13 cellular contexts compared by ENCODE assay signal in the genomic region with DNA sequence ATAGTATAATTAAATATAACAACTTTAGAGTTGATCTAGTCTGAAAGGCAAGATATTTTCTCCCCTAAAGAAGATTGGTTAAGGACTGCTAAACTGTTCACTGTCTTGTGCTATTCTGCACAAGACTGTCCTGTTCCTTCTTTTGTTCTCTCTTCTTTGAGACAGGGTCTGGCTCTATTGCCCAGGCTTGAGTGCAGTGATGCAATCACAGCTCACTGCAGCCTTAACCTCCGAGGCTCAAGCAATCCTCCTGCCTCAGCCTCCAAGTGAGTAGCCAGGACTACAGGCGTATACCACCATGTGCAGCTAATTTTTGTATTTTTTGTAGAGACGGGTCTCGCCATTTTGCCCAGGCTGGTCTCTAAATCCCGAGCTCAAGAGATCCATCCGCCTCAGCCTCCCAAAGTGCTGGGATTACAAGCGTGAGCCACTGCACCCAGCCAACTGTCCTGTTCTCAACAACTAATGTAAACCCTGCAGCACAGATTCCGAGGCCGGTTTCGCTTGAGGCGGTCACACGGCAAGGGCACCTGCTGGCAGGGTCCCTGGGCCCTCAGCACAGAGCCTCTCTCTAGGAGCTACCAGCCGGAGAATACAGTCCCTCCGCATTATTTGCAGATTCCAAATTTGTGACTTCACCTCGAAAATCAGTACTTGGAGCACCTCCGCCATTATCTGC. TPM values are rescaled to one million over a fixed set of nuclear protein-coding genes. Genes with fewer than 3 reads are reported as not detected.
A peak's percentile ranks its signal among the peaks of the same experiment; 100 is the strongest.
DNase-seq lines count a peak whose midpoint lies in the region; ATAC-seq and TF ChIP-seq lines count a peak whose summit lies in the region.
"Had no signal": no experiment of that assay in that cellular context is flagged by ENCODE, and none has a peak within 500 bp of the region (broad histone marks: within the 10 kb centered on the region; RNA-seq: fewer than 3 reads in every experiment).

No MANE protein-coding gene starts in this region.

- POLR2A ChIA-PET in IMR-90 (lab: Charles Lee; ENCODE audit: unreplicated experiment) = no interaction called here

- in situ Hi-C loops in IMR-90 (cut with MboI; ENCODE audit: low sequenced_read_pairs) = no loop called here

- H3K4ac ChIP-seq in IMR-90 (ENCODE audit: low read depth, low read length) = peak overlapping the region; percentile 85

- peak overlapping the region; percentile 66; the same call in 1 of the 2 replicates for H4K5ac ChIP-seq in IMR-90 (ENCODE audit: low read depth, low read length)

- H3K56ac ChIP-seq in IMR-90 (ENCODE audit: extremely low read depth, insufficient read depth, low read length) = no peak overlapping the region

- H3K9me3 ChIP-seq in IMR-90 (ENCODE audit: control insufficient read depth, insufficient read depth, low read length) (no peaks in the 10 kb centered on the region), breast epithelium (no peaks in the 10 kb centered on the region), muscle layer of duodenum (ENCODE audit: control insufficient read depth in 1 of 2, low read length in 2 of 2) (no peaks in the 10 kb centered on the region), skeletal muscle tissue (ENCODE audit: control insufficient read depth in 3 of 3, low read length in 3 of 3) (no peaks in the 10 kb centered on the region)
- H3K9me3 ChIP-seq: right atrium auricular region had no signal

- H3K4me1 ChIP-seq in IMR-90 (ENCODE audit: control insufficient read depth, insufficient read depth, low read length) = peaks cover 34% of the 10 kb centered on the region
- H3K4me1 ChIP-seq in breast epithelium = peaks cover 3 to 6% of the 10 kb centered on the region in 2 donors
- peaks cover 6 to 47% of the 10 kb centered on the region in 2 donors for H3K4me1 ChIP-seq in muscle layer of duodenum (ENCODE audit: control insufficient read depth in 1 of 2, insufficient read depth in 2 of 2, low read length in 2 of 2)
- H3K4me1 ChIP-seq in skeletal muscle tissue (ENCODE audit: control insufficient read depth in 3 of 3, insufficient read depth in 3 of 3, low read length in 3 of 3) = peaks cover 27 to 42% (median 38%) of the 10 kb centered on the region in 3 donors

- H4K91ac ChIP-seq in IMR-90 (ENCODE audit: insufficient read depth, low read depth, low read length) = peak overlapping the region; percentile 64; the same call in 1 of the 2 replicates

- peak overlapping the region; percentile 54; the same call in 1 of the 2 replicates for H3K14ac ChIP-seq in IMR-90 (replicated peaks; ENCODE audit: low read depth, low read length)

- ATAC-seq in IMR-90 (ENCODE audit: low read depth) = no peak

- TF ChIP-seq POLR2A in IMR-90 (IDR thresholded peaks at IDR 0.05; ENCODE audit: low read depth, low read length) = no peak
- no peak for TF ChIP-seq POLR2A in breast epithelium (IDR thresholded peaks at IDR 0.05)

- H2BK15ac ChIP-seq in IMR-90 (ENCODE audit: low read depth, low read length) = no peak overlapping the region

- dilution Hi-C loops in IMR-90 (cut with HindIII; ENCODE audit: low sequenced_read_pairs, unreplicated experiment) = no loop called here

- no peak overlapping the region for H3K4me2 ChIP-seq in IMR-90 (ENCODE audit: low read depth, low read length)

- intact Hi-C loops in IMR-90 (cut with micrococcal nuclease) = no loop called here
- intact Hi-C loops in breast epithelium (cut with DNase I; ENCODE audit: low total_unique reads) = no loop called here

- H4K20me1 ChIP-seq in IMR-90 (ENCODE audit: insufficient read depth, low read length) = peaks cover 70% of the 10 kb centered on the region

- no peak overlapping the region for H3K18ac ChIP-seq in IMR-90 (ENCODE audit: low read depth, low read length)

- TF ChIP-seq CTCF in IMR-90 (conservative IDR thresholded peaks at IDR 0.05; ENCODE audit: low read depth, low read length) (no peak), breast epithelium (IDR thresholded peaks at IDR 0.05) (no peak)

- BruUV-seq in IMR-90 (replicated peaks; lab: Mats Ljungman, UMichigan) = no TSS peak

- TF ChIP-seq RAD21 in IMR-90 (IDR thresholded peaks at IDR 0.05; ENCODE audit: low read length) = no peak

- H2BK20ac ChIP-seq in IMR-90 (ENCODE audit: low read depth, low read length) = peak overlapping the region; percentile 40; the same call in 1 of the 2 replicates

- H2AK5ac ChIP-seq in IMR-90 (ENCODE audit: low read depth, low read length) = peak overlapping the region; percentile 89

- DNase-seq in IMR-90 (no peak), breast epithelium (ENCODE audit: low spot score in 2 of 2) (peak; percentile 13 to 54), DMS79 treated with DMSO at 0.1 percent for 48 hours (lab: John Stamatoyannopoulos, UW) (no peak), GM03348 (ENCODE audit: low spot score) (no peak), HCEC 1CT (no peak), cerebellar cortex (ENCODE audit: low spot score) (no peak)
- DNase-seq: activated CD4-positive, alpha-beta T cell treated with anti-CD3 and anti-CD28 coated beads, Interleukin-2, amount 50 U/mL, for 48 hours; KBM-7; stimulated activated CD4-positive, alpha-beta T cell treated with anti-CD3 and anti-CD28 coated beads, Interleukin-4, amount 100 ng/mL, for 1 hour had no signal

- no peak overlapping the region for H3K4me3 ChIP-seq in IMR-90 (ENCODE audit: insufficient read depth, low read depth, low read length)
- H3K4me3 ChIP-seq in breast epithelium = no peak overlapping the region
- H3K4me3 ChIP-seq in muscle layer of duodenum (ENCODE audit: low read depth in 1 of 2, low read length in 2 of 2) = no peak overlapping the region
- H3K4me3 ChIP-seq in skeletal muscle tissue (ENCODE audit: low read length in 3 of 3) = peak overlapping the region in 1 of 3 donors; percentile 33

- peak overlapping the region; percentile 2 for H2AK9ac ChIP-seq in IMR-90 (replicated peaks; ENCODE audit: low read depth, low read length, poor library complexity)

- H3K9me1 ChIP-seq in IMR-90 (ENCODE audit: insufficient read depth, low read length) = peaks cover 23% of the 10 kb centered on the region

- H3K9ac ChIP-seq in IMR-90 (ENCODE audit: low read depth, low read length) (no peak overlapping the region), skeletal muscle tissue (ENCODE audit: low read depth in 1 of 3, low read length in 3 of 3) (peak overlapping the region in 2 of 3 donors; percentile 28 to 47)

- H3K23ac ChIP-seq in IMR-90 (ENCODE audit: low read depth, low read length) = peak overlapping the region; percentile 67; the same call in 1 of the 2 replicates

- H2BK120ac ChIP-seq in IMR-90 (ENCODE audit: low read depth, low read length) = peak overlapping the region; percentile 48; the same call in 1 of the 2 replicates

- WGBS in IMR-90 (ENCODE audit: extremely low coverage in 2 of 2, insufficient read length in 1 of 2), 2 experiments = 95% methylated on average over 13 of the region's 16 CpGs; no CpG with 5 or more reads in 1 of the 2 experiments

- H3K79me1 ChIP-seq in IMR-90 (ENCODE audit: low read depth in 1 of 2, low read length in 2 of 2) = peaks cover 4 to 52% of the 10 kb centered on the region in 2 experiments; a peak in 3 of 4 replicates

- peak overlapping the region; percentile 61 to 71; a peak in 2 of 4 replicates for H4K8ac ChIP-seq in IMR-90 (ENCODE audit: low read depth in 2 of 2, low read length in 2 of 2)

- no peaks in the 10 kb centered on the region for H3K27me3 ChIP-seq in IMR-90 (ENCODE audit: control insufficient read depth, insufficient read depth, low read length)
- H3K27me3 ChIP-seq in breast epithelium = no peaks in the 10 kb centered on the region
- no peaks in the 10 kb centered on the region for H3K27me3 ChIP-seq in muscle layer of duodenum (ENCODE audit: low read depth, low read length)
- H3K27me3 ChIP-seq in skeletal muscle tissue (ENCODE audit: control insufficient read depth in 3 of 3, insufficient read depth in 3 of 3, low read length in 3 of 3) = peaks cover 11 to 31% (median 12%) of the 10 kb centered on the region in 3 donors
- H3K27me3 ChIP-seq: right atrium auricular region had no signal

- H3K36me3 ChIP-seq in IMR-90 (ENCODE audit: control insufficient read depth, insufficient read depth, low read length) = 0 out of 2 replicates have a peak, but pooled peaks cover 1% of the 10 kb centered on the region
- H3K36me3 ChIP-seq in breast epithelium = no peaks in the 10 kb centered on the region
- H3K36me3 ChIP-seq in muscle layer of duodenum (ENCODE audit: control insufficient read depth in 1 of 2, insufficient read depth in 2 of 2, low read length in 2 of 2) = peaks cover 0 to 7% of the 10 kb centered on the region in 2 donors
- H3K36me3 ChIP-seq in skeletal muscle tissue (ENCODE audit: control insufficient read depth in 3 of 3, insufficient read depth in 3 of 3, low read length in 3 of 3) = no peaks in the 10 kb centered on the region
- H3K36me3 ChIP-seq: right atrium auricular region had no signal

- H2BK5ac ChIP-seq in IMR-90 (ENCODE audit: low read depth, low read length, poor library complexity, severe bottlenecking) = peak overlapping the region; percentile 66

- CTCF ChIA-PET in IMR-90 (lab: Yijun Ruan, JAX) = no interaction called here

- H3K27ac ChIP-seq in IMR-90 (ENCODE audit: insufficient read depth, low read length) = peak overlapping the region; percentile 85
- H3K27ac ChIP-seq in breast epithelium = peak overlapping the region in 1 of 2 donors; percentile 61
- H3K27ac ChIP-seq in muscle layer of duodenum (ENCODE audit: low read length) = peak overlapping the region; percentile 39
- H3K27ac ChIP-seq in skeletal muscle tissue (ENCODE audit: low read depth, low read length) = no peak overlapping the region

- no peak overlapping the region for H2AFZ ChIP-seq in IMR-90 (replicated peaks; ENCODE audit: low read length, poor library complexity)

TF ChIP-seq in IMR-90, 13 proteins besides CTCF, POLR2A, EP300 and RAD21:
- TF ChIP-seq RCOR1 (IDR thresholded peaks at IDR 0.05; ENCODE audit: insufficient replicate concordance, low read length) (no peak), NFE2L2 (IDR thresholded peaks at IDR 0.05; ENCODE audit: low read depth, low read length) (no peak), CEBPB (IDR thresholded peaks at IDR 0.05; ENCODE audit: low read depth, low read length) (peak; percentile 62), MAFK (IDR thresholded peaks at IDR 0.05; ENCODE audit: low read depth, low read length) (no peak)
- TF ChIP-seq, protein P1, sequence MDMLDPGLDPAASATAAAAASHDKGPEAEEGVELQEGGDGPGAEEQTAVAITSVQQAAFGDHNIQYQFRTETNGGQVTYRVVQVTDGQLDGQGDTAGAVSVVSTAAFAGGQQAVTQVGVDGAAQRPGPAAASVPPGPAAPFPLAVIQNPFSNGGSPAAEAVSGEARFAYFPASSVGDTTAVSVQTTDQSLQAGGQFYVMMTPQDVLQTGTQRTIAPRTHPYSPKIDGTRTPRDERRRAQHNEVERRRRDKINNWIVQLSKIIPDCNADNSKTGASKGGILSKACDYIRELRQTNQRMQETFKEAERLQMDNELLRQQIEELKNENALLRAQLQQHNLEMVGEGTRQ (IDR thresholded peaks at IDR 0.05; ENCODE audit: low read depth, low read length) = no peak
TF ChIP-seq in IMR-90: peak in this region for 1.

RNA-seq across cellular contexts. Expression of a gene that starts 16.4 kb away (rescaled TPM):
- total RNA-seq in IMR-90 (2012; rRNA removed) (148 and 153 TPM in 2 replicates), breast epithelium (100 to 1,000 TPM in 1 of 3 donors, 10 to 100 TPM in 2; 42.4 to 108 (median 64.2) TPM), skeletal muscle tissue (106 TPM)
- 268 and 332 TPM in 2 replicates for polyA plus RNA-seq in IMR-90 (2012; rRNA removed)
- polyA plus RNA-seq in IMR-90 (2012; cell fraction: cytosol; rRNA removed) = 300 and 432 TPM in 2 replicates
- 369 and 399 TPM in 2 replicates for polyA plus RNA-seq in IMR-90 (2012; cell fraction: nucleus; rRNA removed; ENCODE audit: low replicate concordance)
- polyA plus RNA-seq: CD14-positive monocyte had no signal

Comparison
In these comparisons a context has a peak if more than half of its experiments do, and no peak if none do; other contexts are left out.
1. DNase-seq: peak in breast epithelium (2 of 2); none in IMR-90 (single experiment), DMS79 treated with DMSO at 0.1 percent for 48 hours (single experiment), GM03348 (single experiment), HCEC 1CT (single experiment) and cerebellar cortex (single experiment).